ENCODE assay signal across 9 cellular contexts in genomic region chr11:65565624-65566453, GRCh38. TPM values are rescaled to one million over a fixed set of nuclear protein-coding genes. Genes with fewer than 3 reads are reported as not detected.
A peak's percentile ranks its signal among the peaks of the same experiment; 100 is the strongest.
DNase-seq lines count a peak whose midpoint lies in the region; ATAC-seq and TF ChIP-seq lines count a peak whose summit lies in the region.
"Had no signal": no experiment of that assay in that cellular context is flagged by ENCODE, and none has a peak within 500 bp of the region (broad histone marks: within the 10 kb centered on the region; RNA-seq: fewer than 3 reads in every experiment).

No MANE protein-coding gene starts in this region.

- intact Hi-C loops in activated CD4-positive, alpha-beta T cell treated with anti-CD3 and anti-CD28 coated beads, Interleukin-2, amount 10 ng/mL, durations not matched to agents 24 days and 14 days (cut with micrococcal nuclease): no loop called here

- no peaks in the 10 kb centered on the region for H3K9me3 ChIP-seq in thoracic aorta

- no peaks in the 10 kb centered on the region for H3K27me3 ChIP-seq in thoracic aorta (replicated peaks; ENCODE audit: insufficient read depth)

- H3K4me3 Mint-ChIP-seq in activated CD4-positive, alpha-beta T cell treated with anti-CD3 and anti-CD28 coated beads, Interleukin-2, amount 10 ng/mL, durations not matched to agents 24 days and 14 days: peak overlapping the region; percentile 75

- DNase-seq in activated CD4-positive, alpha-beta T cell treated with anti-CD3 and anti-CD28 coated beads, Interleukin-2, amount 10 ng/mL, durations not matched to agents 24 days and 14 days: peak; percentile 81
- DNase-seq in activated CD4-positive, alpha-beta T cell treated with anti-CD3 and anti-CD28 coated beads, Interleukin-2, amount 50 U/mL, for 4 hours: no peak
- DNase-seq in epithelial cell of prostate (ENCODE audit: low read depth, low spot score) (no peak), thoracic aorta (ENCODE audit: low spot score) (no peak)
- DNase-seq: activated CD4-positive, alpha-beta T cell treated with anti-CD3 and anti-CD28 coated beads, Interleukin-2, amount 50 U/mL, for 1 hour had no signal

- H3K4me1 Mint-ChIP-seq in activated CD4-positive, alpha-beta T cell treated with anti-CD3 and anti-CD28 coated beads, Interleukin-2, amount 10 ng/mL, durations not matched to agents 24 days and 14 days: peaks cover 39% of the 10 kb centered on the region

- peaks cover 18% of the 10 kb centered on the region for H3K36me3 Mint-ChIP-seq in activated CD4-positive, alpha-beta T cell treated with anti-CD3 and anti-CD28 coated beads, Interleukin-2, amount 10 ng/mL, durations not matched to agents 24 days and 14 days (ENCODE audit: low read depth)

- no peak for ATAC-seq in thoracic aorta (ENCODE audit: insufficient number of reproducible peaks, low FRiP score, low read depth)
- ATAC-seq in HG03095 (IDR thresholded peaks at IDR 0.05; ENCODE audit: unreplicated experiment): no peak
- ATAC-seq in GM21723 (IDR thresholded peaks at IDR 0.05; ENCODE audit: unreplicated experiment): no peak
- no peak for ATAC-seq in GM21528 (IDR thresholded peaks at IDR 0.05; ENCODE audit: low FRiP score, unreplicated experiment)

- no peaks in the 10 kb centered on the region for H3K27me3 Mint-ChIP-seq in activated CD4-positive, alpha-beta T cell treated with anti-CD3 and anti-CD28 coated beads, Interleukin-2, amount 10 ng/mL, durations not matched to agents 24 days and 14 days

- H3K27ac ChIP-seq in VCaP (peak overlapping the region; percentile 98; the same call in 1 of the 2 replicates), epithelial cell of prostate (peak overlapping the region; percentile 63), thoracic aorta (peak overlapping the region; percentile 50 to 52)

- H3K36me3 ChIP-seq in thoracic aorta: no peaks in the 10 kb centered on the region

- H3K27ac Mint-ChIP-seq in activated CD4-positive, alpha-beta T cell treated with anti-CD3 and anti-CD28 coated beads, Interleukin-2, amount 10 ng/mL, durations not matched to agents 24 days and 14 days: peak overlapping the region; percentile 91

- TF ChIP-seq CTCF in VCaP (conservative IDR thresholded peaks at IDR 0.05): no peak
- no peak for TF ChIP-seq CTCF in thoracic aorta (IDR thresholded peaks at IDR 0.05)

- H3K4me3 ChIP-seq in thoracic aorta: no peak overlapping the region

- peaks cover 20 to 55% of the 10 kb centered on the region in 2 donors for H3K4me1 ChIP-seq in thoracic aorta (ENCODE audit: control insufficient read depth in 1 of 2, low read depth in 2 of 2)

- H3K9me3 Mint-ChIP-seq in activated CD4-positive, alpha-beta T cell treated with anti-CD3 and anti-CD28 coated beads, Interleukin-2, amount 10 ng/mL, durations not matched to agents 24 days and 14 days: no peaks in the 10 kb centered on the region

RNA-seq across cellular contexts. Expression of gene ZNRD2, which starts 4.4 kb away (rescaled TPM):
- 83.3 and 83.4 TPM in 2 replicates for total RNA-seq in activated CD4-positive, alpha-beta T cell treated with anti-CD3 and anti-CD28 coated beads, Interleukin-2, amount 10 ng/mL, durations not matched to agents 24 days and 14 days
- total RNA-seq in thoracic aorta: 10 to 100 TPM; 38.4 to 51.7 TPM

RNA-seq across cellular contexts. Expression of gene FAM89B, which starts 6.5 kb away (rescaled TPM):
- total RNA-seq in activated CD4-positive, alpha-beta T cell treated with anti-CD3 and anti-CD28 coated beads, Interleukin-2, amount 10 ng/mL, durations not matched to agents 24 days and 14 days: 39.1 and 42.4 TPM in 2 replicates
- 100 to 1,000 TPM in 1 of 2 donors, 10 to 100 TPM in 1; 53.3 to 127 TPM for total RNA-seq in thoracic aorta

RNA-seq across cellular contexts. Expression of gene LTBP3, which starts 7.7 kb away (rescaled TPM):
- total RNA-seq in activated CD4-positive, alpha-beta T cell treated with anti-CD3 and anti-CD28 coated beads, Interleukin-2, amount 10 ng/mL, durations not matched to agents 24 days and 14 days: 94.9 and 96.9 TPM in 2 replicates
- total RNA-seq in thoracic aorta: 100 to 1,000 TPM; 492 to 512 TPM

RNA-seq across cellular contexts. Expression of gene EHBP1L1, which starts 10.0 kb away (rescaled TPM):
- total RNA-seq in activated CD4-positive, alpha-beta T cell treated with anti-CD3 and anti-CD28 coated beads, Interleukin-2, amount 10 ng/mL, durations not matched to agents 24 days and 14 days: 167 and 173 TPM in 2 replicates
- total RNA-seq in thoracic aorta: 100 to 1,000 TPM; 286 to 395 TPM

RNA-seq across cellular contexts. Expression of gene KCNK7, which starts 29.8 kb away (rescaled TPM):
- total RNA-seq in activated CD4-positive, alpha-beta T cell treated with anti-CD3 and anti-CD28 coated beads, Interleukin-2, amount 10 ng/mL, durations not matched to agents 24 days and 14 days: 0.69 and 1.3 TPM in 2 replicates
- total RNA-seq in thoracic aorta: under 1 TPM in 1 of 2 donors, not detected in 1; 0.95 TPM
